ENCODE assay signal across 9 cellular contexts in genomic region chr6:123802351-123802696, GRCh38. TPM values are rescaled to one million over a fixed set of nuclear protein-coding genes. Genes with fewer than 3 reads are reported as not detected.
DNase-seq lines count a peak whose midpoint lies in the region; ATAC-seq and TF ChIP-seq lines count a peak whose summit lies in the region.
"Had no signal": no experiment of that assay in that cellular context is flagged by ENCODE, and none has a peak within 500 bp of the region (broad histone marks: within the 10 kb centered on the region; RNA-seq: fewer than 3 reads in every experiment).

No MANE protein-coding gene starts in this region.

- BruUV-seq in PC-3 (replicated peaks; lab: Mats Ljungman, UMichigan), result no TSS peak

- intact Hi-C loops in PC-3 (cut with micrococcal nuclease), result loop anchor here (5.0 kb wide), 1 partner anchor 995 kb away; no protein-coding TSS in a partner anchor
- intact Hi-C loops in naive thymus-derived CD4-positive, alpha-beta T cell (cut with micrococcal nuclease), result loop anchor here (1.0 to 5.0 kb wide), 2 partner anchors 1050 to 1312 kb away; no protein-coding TSS in a partner anchor

- DNase-seq in GM23338 (ENCODE audit: low spot score) (no peak), PC-3 (peak; percentile 33), NCI-H526 treated with DMSO at 0.1 percent for 48 hours (lab: John Stamatoyannopoulos, UW) (no peak), SIG-M5 treated with dmso at 0.1 percent for 504 hours (lab: John Stamatoyannopoulos, UW; ENCODE audit: unreplicated experiment) (no peak)
- no peak for DNase-seq in naive thymus-derived CD4-positive, alpha-beta T cell
- DNase-seq in activated effector memory CD4-positive, alpha-beta T cell treated with Interleukin-2 at 50 U/mL for 16 hours, result no peak

- no peak overlapping the region for H3K9ac ChIP-seq in PC-3 (ENCODE audit: low read length)

- H2AFZ ChIP-seq in GM23338 (no peak overlapping the region), PC-3 (ENCODE audit: low read length) (0 out of 2 replicates have a peak overlapping the region, but pooled peaks have one; percentile 1)

- ATAC-seq in GM18502 (IDR thresholded peaks at IDR 0.05; ENCODE audit: poor library complexity, unreplicated experiment) (peak; percentile 8), GM23338 (no peak), PC-3 (peak; percentile 41), HG02970 (IDR thresholded peaks at IDR 0.05; ENCODE audit: low FRiP score, unreplicated experiment) (no peak)
- ATAC-seq in naive thymus-derived CD4-positive, alpha-beta T cell, result peak; percentile 18

- CTCF ChIA-PET in PC-3 (lab: Charles Lee), result interaction anchor here (0.5 to 1.1 kb wide), 2 partner anchors 492 to 529 kb away, joined by 3 to 6 read pairs; no protein-coding TSS in a partner anchor
- CTCF ChIA-PET in naive thymus-derived CD4-positive, alpha-beta T cell (lab: Charles Lee), result interaction anchor here (0.7 kb wide), 1 partner anchor 1311 kb away, joined by 3 read pairs; no protein-coding TSS in a partner anchor

- TF ChIP-seq CTCF in GM23338 (conservative IDR thresholded peaks at IDR 0.05; ENCODE audit: low read depth in 2 of 2), result no peak
- no peak for TF ChIP-seq CTCF in PC-3 (conservative IDR thresholded peaks at IDR 0.05; ENCODE audit: low read depth, low read length)

- peak overlapping the region; percentile 88 for H3K4me3 Mint-ChIP-seq in GM23338
- peak overlapping the region in 7 of 10 donors; percentile 29 to 78 (median 58) for H3K4me3 Mint-ChIP-seq in naive thymus-derived CD4-positive, alpha-beta T cell

- POLR2A ChIA-PET in PC-3 (lab: Charles Lee; ENCODE audit: unreplicated experiment), result no interaction called here
- POLR2A ChIA-PET in naive thymus-derived CD4-positive, alpha-beta T cell (lab: Charles Lee), result no interaction called here

- H3K27ac ChIP-seq in GM23338 (ENCODE audit: low read depth), result no peak overlapping the region
- H3K27ac ChIP-seq in PC-3 (ENCODE audit: low read length), result no peak overlapping the region
- no peak overlapping the region for H3K27ac ChIP-seq in naive thymus-derived CD4-positive, alpha-beta T cell (ENCODE audit: low read depth, low read length)

- H3K4me2 ChIP-seq in GM23338 (peak overlapping the region; percentile 79), PC-3 (ENCODE audit: low read length) (peak overlapping the region; percentile 63)

- H3F3A ChIP-seq in GM23338 (replicated peaks; ENCODE audit: low read depth), result no peaks in the 10 kb centered on the region
- H3F3A ChIP-seq in PC-3 (ENCODE audit: low read length, unreplicated experiment), result no peaks in the 10 kb centered on the region

- no peaks in the 10 kb centered on the region for H3K36me3 ChIP-seq in GM23338 (ENCODE audit: insufficient read depth)
- no peaks in the 10 kb centered on the region for H3K36me3 ChIP-seq in PC-3 (ENCODE audit: low read depth, low read length)
- H3K36me3 ChIP-seq in naive thymus-derived CD4-positive, alpha-beta T cell (ENCODE audit: control insufficient read depth in 2 of 3, insufficient read depth in 3 of 3, low read length in 3 of 3), result no peaks in the 10 kb centered on the region

- peaks cover 25% of the 10 kb centered on the region for H3K27me3 Mint-ChIP-seq in GM23338 (ENCODE audit: insufficient read depth, low read depth, poor library complexity)
- peaks cover 44 to 58% (median 50%) of the 10 kb centered on the region in 5 donors for H3K27me3 Mint-ChIP-seq in naive thymus-derived CD4-positive, alpha-beta T cell

- no peaks in the 10 kb centered on the region for H3K9me2 ChIP-seq in GM23338 (ENCODE audit: insufficient read depth)
- H3K9me2 ChIP-seq in PC-3 (replicated peaks; ENCODE audit: low read length), result no peaks in the 10 kb centered on the region

- H3K27me3 ChIP-seq in GM23338 (ENCODE audit: insufficient read depth), result peaks cover 46% of the 10 kb centered on the region
- H3K27me3 ChIP-seq in PC-3 (ENCODE audit: low read length), result peaks cover 27% of the 10 kb centered on the region
- H3K27me3 ChIP-seq in naive thymus-derived CD4-positive, alpha-beta T cell (ENCODE audit: control insufficient read depth in 2 of 2, insufficient read depth in 2 of 2, low read length in 2 of 2), result no peaks in the 10 kb centered on the region

- H3K4me3 ChIP-seq in GM23338, result no peak overlapping the region; the same call in 1 of the 2 replicates
- peak overlapping the region; percentile 25; the same call in 1 of the 2 replicates for H3K4me3 ChIP-seq in PC-3 (ENCODE audit: low read length)
- no peak overlapping the region for H3K4me3 ChIP-seq in naive thymus-derived CD4-positive, alpha-beta T cell (ENCODE audit: low read length)

- H4K20me1 ChIP-seq in GM23338 (replicated peaks; ENCODE audit: insufficient read depth), result no peaks in the 10 kb centered on the region
- H4K20me1 ChIP-seq in PC-3 (ENCODE audit: low read length), result no peaks in the 10 kb centered on the region

- H3K36me3 Mint-ChIP-seq in GM23338 (ENCODE audit: low read depth), result no peaks in the 10 kb centered on the region
- peaks cover 0 to 4% (median 0%) of the 10 kb centered on the region in 5 donors for H3K36me3 Mint-ChIP-seq in naive thymus-derived CD4-positive, alpha-beta T cell

- H3K27ac Mint-ChIP-seq in GM23338, result no peak overlapping the region
- no peak overlapping the region for H3K27ac Mint-ChIP-seq in naive thymus-derived CD4-positive, alpha-beta T cell

- H3K4me1 ChIP-seq in GM23338 (ENCODE audit: insufficient read depth) (no peaks in the 10 kb centered on the region), PC-3 (ENCODE audit: insufficient read depth, low read length) (no peaks in the 10 kb centered on the region)
- H3K4me1 ChIP-seq in naive thymus-derived CD4-positive, alpha-beta T cell (ENCODE audit: control insufficient read depth in 2 of 2, insufficient read depth in 2 of 2, low read length in 2 of 2), result no peaks in the 10 kb centered on the region

- no peaks in the 10 kb centered on the region for H3K9me3 Mint-ChIP-seq in GM23338
- peaks cover 0 to 1% (median 0%) of the 10 kb centered on the region in 11 donors for H3K9me3 Mint-ChIP-seq in naive thymus-derived CD4-positive, alpha-beta T cell

- H3K79me2 ChIP-seq in GM23338 (replicated peaks; ENCODE audit: insufficient read depth) (no peaks in the 10 kb centered on the region), PC-3 (ENCODE audit: low read length) (no peaks in the 10 kb centered on the region)

- no peaks in the 10 kb centered on the region for H3K9me3 ChIP-seq in PC-3 (ENCODE audit: low read length)
- H3K9me3 ChIP-seq in naive thymus-derived CD4-positive, alpha-beta T cell (ENCODE audit: control insufficient read depth in 2 of 3, low read length in 3 of 3), result no peaks in the 10 kb centered on the region

- H3K4me1 Mint-ChIP-seq in GM23338, result peaks cover 6% of the 10 kb centered on the region; the same call in 2 of the 3 replicates
- peaks cover 4 to 14% (median 8%) of the 10 kb centered on the region in 7 donors for H3K4me1 Mint-ChIP-seq in naive thymus-derived CD4-positive, alpha-beta T cell

TF ChIP-seq in GM23338, 12 proteins besides CTCF, POLR2A, EP300 and RAD21:
- TF ChIP-seq ZNF114 (CRISPR knock-in tag; IDR thresholded peaks at IDR 0.05) (no peak), CREB1 (CRISPR knock-in tag; IDR thresholded peaks at IDR 0.05; ENCODE audit: low read depth) (no peak), STAT1 (IDR thresholded peaks at IDR 0.05; ENCODE audit: unreplicated experiment) (no peak), NANOG (IDR thresholded peaks at IDR 0.05; ENCODE audit: borderline replicate concordance) (no peak), EZH2phosphoT487 (IDR thresholded peaks at IDR 0.05; ENCODE audit: unreplicated experiment) (no peak)
- TF ChIP-seq, protein P1, sequence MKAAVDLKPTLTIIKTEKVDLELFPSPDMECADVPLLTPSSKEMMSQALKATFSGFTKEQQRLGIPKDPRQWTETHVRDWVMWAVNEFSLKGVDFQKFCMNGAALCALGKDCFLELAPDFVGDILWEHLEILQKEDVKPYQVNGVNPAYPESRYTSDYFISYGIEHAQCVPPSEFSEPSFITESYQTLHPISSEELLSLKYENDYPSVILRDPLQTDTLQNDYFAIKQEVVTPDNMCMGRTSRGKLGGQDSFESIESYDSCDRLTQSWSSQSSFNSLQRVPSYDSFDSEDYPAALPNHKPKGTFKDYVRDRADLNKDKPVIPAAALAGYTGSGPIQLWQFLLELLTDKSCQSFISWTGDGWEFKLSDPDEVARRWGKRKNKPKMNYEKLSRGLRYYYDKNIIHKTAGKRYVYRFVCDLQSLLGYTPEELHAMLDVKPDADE (IDR thresholded peaks at IDR 0.05), result no peak
TF ChIP-seq in GM23338: peak in this region for 0.

RNA-seq across cellular contexts. Expression of gene NKAIN2, which starts 1.3 kb away (rescaled TPM):
- 1.1 TPM in 1 of 2 replicates, not detected in the other for total RNA-seq in GM23338 (2014; rRNA removed; shearing (Covaris generic))
- 0.39 TPM in 1 of 2 replicates, not detected in the other for polyA plus RNA-seq in GM23338 (2016; fragmentation: Nextera tagmentation; extraction: Ambion mirVana)
- total RNA-seq in PC-3 (2014; rRNA removed), result not detected in 2 replicates
- 1 to 10 TPM in 1 of 5 experiments, not detected in 4; 2.9 TPM for total RNA-seq in naive thymus-derived CD4-positive, alpha-beta T cell
- under 1 TPM in 1 of 2 donors, not detected in 1; 0.21 TPM for polyA plus RNA-seq in naive thymus-derived CD4-positive, alpha-beta T cell
- total RNA-seq: SK-MEL-5 had no signal

Comparison
In these comparisons a context has a peak if more than half of its experiments do, and no peak if none do; other contexts are left out.
1. ATAC-seq: peak in GM18502 (single experiment), PC-3 (single experiment) and naive thymus-derived CD4-positive, alpha-beta T cell (single experiment); none in GM23338 (single experiment) and HG02970 (single experiment).